ENCODE assay signal across 1 cellular context in the genomic region with DNA sequence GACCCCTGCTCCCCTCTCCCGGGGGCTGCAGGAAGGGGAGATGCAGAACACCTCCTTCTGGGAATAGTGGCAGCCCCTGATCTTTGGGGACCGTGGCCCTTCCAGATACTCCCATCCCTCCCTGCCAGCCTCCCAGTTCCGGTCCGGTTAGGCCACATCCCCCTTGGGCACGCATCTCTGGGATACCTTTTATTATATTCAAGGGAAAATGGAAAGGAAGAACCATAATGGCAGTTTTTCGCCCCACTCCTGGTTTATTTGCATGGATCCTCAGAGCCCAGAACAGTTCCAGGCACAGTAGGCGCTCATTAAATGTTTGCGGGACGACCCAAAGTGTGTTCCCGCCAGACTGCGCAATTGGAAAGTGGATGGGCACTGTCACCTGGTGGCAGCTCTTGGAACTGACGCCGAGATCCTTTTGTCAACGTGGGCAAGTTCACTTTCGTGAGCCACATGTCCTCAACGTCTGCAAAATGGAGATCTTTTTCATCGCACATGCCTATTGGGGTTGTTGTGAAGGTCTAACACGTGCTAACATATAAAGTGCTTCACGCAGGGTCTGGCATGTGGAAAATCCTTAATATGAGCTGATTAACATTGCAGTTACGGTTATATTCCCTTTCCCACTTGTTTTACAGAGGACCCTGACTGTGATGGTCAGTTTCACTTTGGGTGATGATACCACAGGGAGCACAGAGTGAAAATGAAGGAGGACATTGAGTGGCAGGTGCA.
TF ChIP-seq lines count a peak whose summit lies in the region.

No MANE protein-coding gene starts in this region.

TF ChIP-seq in GM12878, 131 proteins besides CTCF, POLR2A, EP300 and RAD21 (continues in another document):
- TF ChIP-seq SIX5 (IDR thresholded peaks at IDR 0.05; ENCODE audit: low read depth, low read length, severe bottlenecking), result no peak
- peak; percentile 40 to 54; a peak in 1 of 4 replicates for TF ChIP-seq BHLHE40 (IDR thresholded peaks at IDR 0.05; ENCODE audit: borderline replicate concordance in 1 of 2, low read depth in 2 of 2, low read length in 1 of 2)
- no peak for TF ChIP-seq RBBP5 (conservative IDR thresholded peaks at IDR 0.05)
- TF ChIP-seq NBN (IDR thresholded peaks at IDR 0.05), result no peak
- TF ChIP-seq, protein P1, sequence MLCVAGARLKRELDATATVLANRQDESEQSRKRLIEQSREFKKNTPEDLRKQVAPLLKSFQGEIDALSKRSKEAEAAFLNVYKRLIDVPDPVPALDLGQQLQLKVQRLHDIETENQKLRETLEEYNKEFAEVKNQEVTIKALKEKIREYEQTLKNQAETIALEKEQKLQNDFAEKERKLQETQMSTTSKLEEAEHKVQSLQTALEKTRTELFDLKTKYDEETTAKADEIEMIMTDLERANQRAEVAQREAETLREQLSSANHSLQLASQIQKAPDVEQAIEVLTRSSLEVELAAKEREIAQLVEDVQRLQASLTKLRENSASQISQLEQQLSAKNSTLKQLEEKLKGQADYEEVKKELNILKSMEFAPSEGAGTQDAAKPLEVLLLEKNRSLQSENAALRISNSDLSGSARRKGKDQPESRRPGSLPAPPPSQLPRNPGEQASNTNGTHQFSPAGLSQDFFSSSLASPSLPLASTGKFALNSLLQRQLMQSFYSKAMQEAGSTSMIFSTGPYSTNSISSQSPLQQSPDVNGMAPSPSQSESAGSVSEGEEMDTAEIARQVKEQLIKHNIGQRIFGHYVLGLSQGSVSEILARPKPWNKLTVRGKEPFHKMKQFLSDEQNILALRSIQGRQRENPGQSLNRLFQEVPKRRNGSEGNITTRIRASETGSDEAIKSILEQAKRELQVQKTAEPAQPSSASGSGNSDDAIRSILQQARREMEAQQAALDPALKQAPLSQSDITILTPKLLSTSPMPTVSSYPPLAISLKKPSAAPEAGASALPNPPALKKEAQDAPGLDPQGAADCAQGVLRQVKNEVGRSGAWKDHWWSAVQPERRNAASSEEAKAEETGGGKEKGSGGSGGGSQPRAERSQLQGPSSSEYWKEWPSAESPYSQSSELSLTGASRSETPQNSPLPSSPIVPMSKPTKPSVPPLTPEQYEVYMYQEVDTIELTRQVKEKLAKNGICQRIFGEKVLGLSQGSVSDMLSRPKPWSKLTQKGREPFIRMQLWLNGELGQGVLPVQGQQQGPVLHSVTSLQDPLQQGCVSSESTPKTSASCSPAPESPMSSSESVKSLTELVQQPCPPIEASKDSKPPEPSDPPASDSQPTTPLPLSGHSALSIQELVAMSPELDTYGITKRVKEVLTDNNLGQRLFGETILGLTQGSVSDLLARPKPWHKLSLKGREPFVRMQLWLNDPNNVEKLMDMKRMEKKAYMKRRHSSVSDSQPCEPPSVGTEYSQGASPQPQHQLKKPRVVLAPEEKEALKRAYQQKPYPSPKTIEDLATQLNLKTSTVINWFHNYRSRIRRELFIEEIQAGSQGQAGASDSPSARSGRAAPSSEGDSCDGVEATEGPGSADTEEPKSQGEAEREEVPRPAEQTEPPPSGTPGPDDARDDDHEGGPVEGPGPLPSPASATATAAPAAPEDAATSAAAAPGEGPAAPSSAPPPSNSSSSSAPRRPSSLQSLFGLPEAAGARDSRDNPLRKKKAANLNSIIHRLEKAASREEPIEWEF (IDR thresholded peaks at IDR 0.05; ENCODE audit: insufficient replicate concordance, low read depth, low read length), result no peak
- TF ChIP-seq HDAC6 (IDR thresholded peaks at IDR 0.05; ENCODE audit: unreplicated experiment), result no peak
- TF ChIP-seq, protein P2, sequence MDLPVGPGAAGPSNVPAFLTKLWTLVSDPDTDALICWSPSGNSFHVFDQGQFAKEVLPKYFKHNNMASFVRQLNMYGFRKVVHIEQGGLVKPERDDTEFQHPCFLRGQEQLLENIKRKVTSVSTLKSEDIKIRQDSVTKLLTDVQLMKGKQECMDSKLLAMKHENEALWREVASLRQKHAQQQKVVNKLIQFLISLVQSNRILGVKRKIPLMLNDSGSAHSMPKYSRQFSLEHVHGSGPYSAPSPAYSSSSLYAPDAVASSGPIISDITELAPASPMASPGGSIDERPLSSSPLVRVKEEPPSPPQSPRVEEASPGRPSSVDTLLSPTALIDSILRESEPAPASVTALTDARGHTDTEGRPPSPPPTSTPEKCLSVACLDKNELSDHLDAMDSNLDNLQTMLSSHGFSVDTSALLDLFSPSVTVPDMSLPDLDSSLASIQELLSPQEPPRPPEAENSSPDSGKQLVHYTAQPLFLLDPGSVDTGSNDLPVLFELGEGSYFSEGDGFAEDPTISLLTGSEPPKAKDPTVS (IDR thresholded peaks at IDR 0.05; ENCODE audit: low read depth, low read length), result no peak
- TF ChIP-seq IRF4 (IDR thresholded peaks at IDR 0.05; ENCODE audit: low read depth, low read length), result 0 out of 2 replicates have a peak, but pooled peaks have one; percentile 32
- no peak for TF ChIP-seq BRCA1 (IDR thresholded peaks at IDR 0.05; ENCODE audit: low read depth, low read length)
- TF ChIP-seq, protein P3, sequence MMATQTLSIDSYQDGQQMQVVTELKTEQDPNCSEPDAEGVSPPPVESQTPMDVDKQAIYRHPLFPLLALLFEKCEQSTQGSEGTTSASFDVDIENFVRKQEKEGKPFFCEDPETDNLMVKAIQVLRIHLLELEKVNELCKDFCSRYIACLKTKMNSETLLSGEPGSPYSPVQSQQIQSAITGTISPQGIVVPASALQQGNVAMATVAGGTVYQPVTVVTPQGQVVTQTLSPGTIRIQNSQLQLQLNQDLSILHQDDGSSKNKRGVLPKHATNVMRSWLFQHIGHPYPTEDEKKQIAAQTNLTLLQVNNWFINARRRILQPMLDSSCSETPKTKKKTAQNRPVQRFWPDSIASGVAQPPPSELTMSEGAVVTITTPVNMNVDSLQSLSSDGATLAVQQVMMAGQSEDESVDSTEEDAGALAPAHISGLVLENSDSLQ (IDR thresholded peaks at IDR 0.05), result no peak; the same call in 1 of the 2 replicates
- peak; percentile 70; the same call in 1 of the 2 replicates for TF ChIP-seq WRNIP1 (IDR thresholded peaks at IDR 0.05; ENCODE audit: borderline replicate concordance, low read depth, low read length)
- TF ChIP-seq CHD2 (IDR thresholded peaks at IDR 0.05; ENCODE audit: borderline replicate concordance, low read depth, low read length), result 0 out of 2 replicates have a peak, but pooled peaks have one; percentile 37
- TF ChIP-seq FOS (IDR thresholded peaks at IDR 0.05; ENCODE audit: borderline replicate concordance, extremely low read depth, insufficient read length), result no peak
- TF ChIP-seq, protein P4, sequence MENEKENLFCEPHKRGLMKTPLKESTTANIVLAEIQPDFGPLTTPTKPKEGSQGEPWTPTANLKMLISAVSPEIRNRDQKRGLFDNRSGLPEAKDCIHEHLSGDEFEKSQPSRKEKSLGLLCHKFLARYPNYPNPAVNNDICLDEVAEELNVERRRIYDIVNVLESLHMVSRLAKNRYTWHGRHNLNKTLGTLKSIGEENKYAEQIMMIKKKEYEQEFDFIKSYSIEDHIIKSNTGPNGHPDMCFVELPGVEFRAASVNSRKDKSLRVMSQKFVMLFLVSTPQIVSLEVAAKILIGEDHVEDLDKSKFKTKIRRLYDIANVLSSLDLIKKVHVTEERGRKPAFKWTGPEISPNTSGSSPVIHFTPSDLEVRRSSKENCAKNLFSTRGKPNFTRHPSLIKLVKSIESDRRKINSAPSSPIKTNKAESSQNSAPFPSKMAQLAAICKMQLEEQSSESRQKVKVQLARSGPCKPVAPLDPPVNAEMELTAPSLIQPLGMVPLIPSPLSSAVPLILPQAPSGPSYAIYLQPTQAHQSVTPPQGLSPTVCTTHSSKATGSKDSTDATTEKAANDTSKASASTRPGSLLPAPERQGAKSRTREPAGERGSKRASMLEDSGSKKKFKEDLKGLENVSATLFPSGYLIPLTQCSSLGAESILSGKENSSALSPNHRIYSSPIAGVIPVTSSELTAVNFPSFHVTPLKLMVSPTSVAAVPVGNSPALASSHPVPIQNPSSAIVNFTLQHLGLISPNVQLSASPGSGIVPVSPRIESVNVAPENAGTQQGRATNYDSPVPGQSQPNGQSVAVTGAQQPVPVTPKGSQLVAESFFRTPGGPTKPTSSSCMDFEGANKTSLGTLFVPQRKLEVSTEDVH (IDR thresholded peaks at IDR 0.05; ENCODE audit: low read depth, partially characterized antibody), result no peak
- TF ChIP-seq ZNF622 (IDR thresholded peaks at IDR 0.05), result no peak
- TF ChIP-seq MYC (IDR thresholded peaks at IDR 0.05; ENCODE audit: insufficient read depth, insufficient read length, insufficient replicate concordance, low read length, severe bottlenecking), result no peak
- TF ChIP-seq, protein P5, sequence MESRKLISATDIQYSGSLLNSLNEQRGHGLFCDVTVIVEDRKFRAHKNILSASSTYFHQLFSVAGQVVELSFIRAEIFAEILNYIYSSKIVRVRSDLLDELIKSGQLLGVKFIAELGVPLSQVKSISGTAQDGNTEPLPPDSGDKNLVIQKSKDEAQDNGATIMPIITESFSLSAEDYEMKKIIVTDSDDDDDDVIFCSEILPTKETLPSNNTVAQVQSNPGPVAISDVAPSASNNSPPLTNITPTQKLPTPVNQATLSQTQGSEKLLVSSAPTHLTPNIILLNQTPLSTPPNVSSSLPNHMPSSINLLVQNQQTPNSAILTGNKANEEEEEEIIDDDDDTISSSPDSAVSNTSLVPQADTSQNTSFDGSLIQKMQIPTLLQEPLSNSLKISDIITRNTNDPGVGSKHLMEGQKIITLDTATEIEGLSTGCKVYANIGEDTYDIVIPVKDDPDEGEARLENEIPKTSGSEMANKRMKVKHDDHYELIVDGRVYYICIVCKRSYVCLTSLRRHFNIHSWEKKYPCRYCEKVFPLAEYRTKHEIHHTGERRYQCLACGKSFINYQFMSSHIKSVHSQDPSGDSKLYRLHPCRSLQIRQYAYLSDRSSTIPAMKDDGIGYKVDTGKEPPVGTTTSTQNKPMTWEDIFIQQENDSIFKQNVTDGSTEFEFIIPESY (IDR thresholded peaks at IDR 0.05), result no peak
- TF ChIP-seq KAT2A (conservative IDR thresholded peaks at IDR 0.05; ENCODE audit: control insufficient read depth, low read depth, low read length), result no peak
- TF ChIP-seq, protein P6, sequence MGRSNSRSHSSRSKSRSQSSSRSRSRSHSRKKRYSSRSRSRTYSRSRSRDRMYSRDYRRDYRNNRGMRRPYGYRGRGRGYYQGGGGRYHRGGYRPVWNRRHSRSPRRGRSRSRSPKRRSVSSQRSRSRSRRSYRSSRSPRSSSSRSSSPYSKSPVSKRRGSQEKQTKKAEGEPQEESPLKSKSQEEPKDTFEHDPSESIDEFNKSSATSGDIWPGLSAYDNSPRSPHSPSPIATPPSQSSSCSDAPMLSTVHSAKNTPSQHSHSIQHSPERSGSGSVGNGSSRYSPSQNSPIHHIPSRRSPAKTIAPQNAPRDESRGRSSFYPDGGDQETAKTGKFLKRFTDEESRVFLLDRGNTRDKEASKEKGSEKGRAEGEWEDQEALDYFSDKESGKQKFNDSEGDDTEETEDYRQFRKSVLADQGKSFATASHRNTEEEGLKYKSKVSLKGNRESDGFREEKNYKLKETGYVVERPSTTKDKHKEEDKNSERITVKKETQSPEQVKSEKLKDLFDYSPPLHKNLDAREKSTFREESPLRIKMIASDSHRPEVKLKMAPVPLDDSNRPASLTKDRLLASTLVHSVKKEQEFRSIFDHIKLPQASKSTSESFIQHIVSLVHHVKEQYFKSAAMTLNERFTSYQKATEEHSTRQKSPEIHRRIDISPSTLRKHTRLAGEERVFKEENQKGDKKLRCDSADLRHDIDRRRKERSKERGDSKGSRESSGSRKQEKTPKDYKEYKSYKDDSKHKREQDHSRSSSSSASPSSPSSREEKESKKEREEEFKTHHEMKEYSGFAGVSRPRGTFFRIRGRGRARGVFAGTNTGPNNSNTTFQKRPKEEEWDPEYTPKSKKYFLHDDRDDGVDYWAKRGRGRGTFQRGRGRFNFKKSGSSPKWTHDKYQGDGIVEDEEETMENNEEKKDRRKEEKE (IDR thresholded peaks at IDR 0.05), result no peak
- no peak for TF ChIP-seq JUNB (IDR thresholded peaks at IDR 0.05)
- TF ChIP-seq NR2F1 (conservative IDR thresholded peaks at IDR 0.05), result no peak
- TF ChIP-seq SMC3 (IDR thresholded peaks at IDR 0.05; ENCODE audit: borderline replicate concordance, low read length), result peak; percentile 100
- 0 out of 2 replicates have a peak, but pooled peaks have one; percentile 12 for TF ChIP-seq IKZF1 (conservative IDR thresholded peaks at IDR 0.05)
- no peak for TF ChIP-seq PML (IDR thresholded peaks at IDR 0.05; ENCODE audit: low read length)
- 0 out of 2 replicates have a peak, but pooled peaks have one; percentile 20 for TF ChIP-seq CREB1 (IDR thresholded peaks at IDR 0.05; ENCODE audit: low read depth)
- no peak for TF ChIP-seq BACH1 (IDR thresholded peaks at IDR 0.05; ENCODE audit: borderline replicate concordance)
- TF ChIP-seq RB1 (IDR thresholded peaks at IDR 0.05; ENCODE audit: borderline replicate concordance), result peak; percentile 98
- no peak for TF ChIP-seq STAT1 (conservative IDR thresholded peaks at IDR 0.05)
- no peak for TF ChIP-seq TARDBP (IDR thresholded peaks at IDR 0.05; ENCODE audit: borderline replicate concordance)
- TF ChIP-seq GATAD2B (conservative IDR thresholded peaks at IDR 0.05; ENCODE audit: low read depth), result no peak
- TF ChIP-seq ZNF274 (IDR thresholded peaks at IDR 0.05; ENCODE audit: insufficient read depth, insufficient read length), result no peak
- no peak for TF ChIP-seq NFXL1 (IDR thresholded peaks at IDR 0.05; ENCODE audit: borderline replicate concordance)
- TF ChIP-seq, protein P7, sequence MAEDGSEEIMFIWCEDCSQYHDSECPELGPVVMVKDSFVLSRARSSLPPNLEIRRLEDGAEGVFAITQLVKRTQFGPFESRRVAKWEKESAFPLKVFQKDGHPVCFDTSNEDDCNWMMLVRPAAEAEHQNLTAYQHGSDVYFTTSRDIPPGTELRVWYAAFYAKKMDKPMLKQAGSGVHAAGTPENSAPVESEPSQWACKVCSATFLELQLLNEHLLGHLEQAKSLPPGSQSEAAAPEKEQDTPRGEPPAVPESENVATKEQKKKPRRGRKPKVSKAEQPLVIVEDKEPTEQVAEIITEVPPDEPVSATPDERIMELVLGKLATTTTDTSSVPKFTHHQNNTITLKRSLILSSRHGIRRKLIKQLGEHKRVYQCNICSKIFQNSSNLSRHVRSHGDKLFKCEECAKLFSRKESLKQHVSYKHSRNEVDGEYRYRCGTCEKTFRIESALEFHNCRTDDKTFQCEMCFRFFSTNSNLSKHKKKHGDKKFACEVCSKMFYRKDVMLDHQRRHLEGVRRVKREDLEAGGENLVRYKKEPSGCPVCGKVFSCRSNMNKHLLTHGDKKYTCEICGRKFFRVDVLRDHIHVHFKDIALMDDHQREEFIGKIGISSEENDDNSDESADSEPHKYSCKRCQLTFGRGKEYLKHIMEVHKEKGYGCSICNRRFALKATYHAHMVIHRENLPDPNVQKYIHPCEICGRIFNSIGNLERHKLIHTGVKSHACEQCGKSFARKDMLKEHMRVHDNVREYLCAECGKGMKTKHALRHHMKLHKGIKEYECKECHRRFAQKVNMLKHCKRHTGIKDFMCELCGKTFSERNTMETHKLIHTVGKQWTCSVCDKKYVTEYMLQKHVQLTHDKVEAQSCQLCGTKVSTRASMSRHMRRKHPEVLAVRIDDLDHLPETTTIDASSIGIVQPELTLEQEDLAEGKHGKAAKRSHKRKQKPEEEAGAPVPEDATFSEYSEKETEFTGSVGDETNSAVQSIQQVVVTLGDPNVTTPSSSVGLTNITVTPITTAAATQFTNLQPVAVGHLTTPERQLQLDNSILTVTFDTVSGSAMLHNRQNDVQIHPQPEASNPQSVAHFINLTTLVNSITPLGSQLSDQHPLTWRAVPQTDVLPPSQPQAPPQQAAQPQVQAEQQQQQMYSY (CRISPR knock-in tag; IDR thresholded peaks at IDR 0.05), result no peak
- TF ChIP-seq SP1 (IDR thresholded peaks at IDR 0.05; ENCODE audit: low read depth, low read length), result peak; percentile 55
- TF ChIP-seq SUPT20H (IDR thresholded peaks at IDR 0.05; ENCODE audit: borderline replicate concordance, control insufficient read depth, low read depth, low read length), result no peak
- TF ChIP-seq MEF2B (IDR thresholded peaks at IDR 0.05; ENCODE audit: partially characterized antibody, poor library complexity, severe bottlenecking), result no peak
